24 cellular contexts compared by ENCODE assay signal in genomic region chr18:59737776-59738295, GRCh38. TPM values are rescaled to one million over a fixed set of nuclear protein-coding genes. Genes with fewer than 3 reads are reported as not detected.
"Had no signal": no experiment of that assay in that cellular context is flagged by ENCODE, and none has a peak within 500 bp of the region (broad histone marks: within the 10 kb centered on the region; RNA-seq: fewer than 3 reads in every experiment).

No MANE protein-coding gene starts in this region.

- H3K27ac ChIP-seq: KMS-11, Peyer's patch, SJSA1 had no signal

- H3K27me3 Mint-ChIP-seq: activated naive CD8-positive, alpha-beta T cell treated with anti-CD3 and anti-CD28 coated beads, Interleukin-2, amount 10 ng/mL, durations not matched to agents 7 days and 5 days had no signal

- H3K27me3 ChIP-seq: Peyer's patch, SJSA1 had no signal

- H3K9me3 Mint-ChIP-seq: activated naive CD8-positive, alpha-beta T cell treated with anti-CD3 and anti-CD28 coated beads, Interleukin-2, amount 10 ng/mL, durations not matched to agents 7 days and 5 days had no signal

- H3K4me2 ChIP-seq: KMS-11 had no signal

- H3K9me3 ChIP-seq: Peyer's patch, SJSA1 had no signal

- H3K4me1 Mint-ChIP-seq: activated naive CD8-positive, alpha-beta T cell treated with anti-CD3 and anti-CD28 coated beads, Interleukin-2, amount 10 ng/mL, durations not matched to agents 7 days and 5 days; T-helper 17 cell; WTC11 had no signal

- DNase-seq: activated CD4-positive, alpha-beta T cell treated with anti-CD3 and anti-CD28 coated beads for 48 hours; activated CD4-positive, alpha-beta T cell treated with anti-CD3 and anti-CD28 coated beads, Interleukin-2, amount 50 U/mL, for 4 hours; activated CD4-positive, CD25-positive, alpha-beta regulatory T cell treated with anti-CD3 and anti-CD28 coated beads, Interleukin-2, amount 50 U/mL, for 72 hours; activated CD8-positive, alpha-beta memory T cell treated with anti-CD3 and anti-CD28 coated beads, Interleukin-2, amount 50 U/mL, for 48 hours; activated CD8-positive, alpha-beta T cell treated with anti-CD3 and anti-CD28 coated beads, Interleukin-2, amount 10 ng/mL, durations not matched to agents 7 days and 5 days; activated naive CD4-positive, alpha-beta T cell treated with anti-CD3 and anti-CD28 coated beads, Interleukin-2, amount 50 U/mL, for 16 hours; activated naive CD8-positive, alpha-beta T cell treated with anti-CD3 and anti-CD28 coated beads, Interleukin-2, amount 10 ng/mL, durations not matched to agents 7 days and 5 days; activated T-cell treated with anti-CD3 and anti-CD28 coated beads, Interleukin-2, amount 50 U/mL, for 1 hour; aorta; MM.1S; NCI-H1105; NCI-H1436; NCI-H1694 treated with DMSO at 0.1 percent for 48 hours; NCI-H2029 treated with DMSO at 0.1 percent for 48 hours; NCI-H510A treated with DMSO at 0.1 percent for 48 hours; NCI-H69; Peyer's patch; SHP77; T-helper 17 cell; T-helper 9 cell had no signal

- H3K4me1 ChIP-seq: Peyer's patch had no signal

- H3K27ac Mint-ChIP-seq: activated CD8-positive, alpha-beta T cell treated with anti-CD3 and anti-CD28 coated beads, Interleukin-2, amount 10 ng/mL, durations not matched to agents 7 days and 5 days; activated naive CD8-positive, alpha-beta T cell treated with anti-CD3 and anti-CD28 coated beads, Interleukin-2, amount 10 ng/mL, durations not matched to agents 7 days and 5 days; T-helper 17 cell; WTC11 had no signal

- H3K4me3 ChIP-seq: Peyer's patch, SJSA1 had no signal

- FAIRE-seq: bronchial epithelial cell had no signal

- H3K4me3 Mint-ChIP-seq: activated CD8-positive, alpha-beta T cell treated with anti-CD3 and anti-CD28 coated beads, Interleukin-2, amount 10 ng/mL, durations not matched to agents 7 days and 5 days; activated naive CD8-positive, alpha-beta T cell treated with anti-CD3 and anti-CD28 coated beads, Interleukin-2, amount 10 ng/mL, durations not matched to agents 7 days and 5 days; T-helper 17 cell; WTC11 had no signal

- H3K9ac ChIP-seq: KMS-11 had no signal

- H3K36me3 ChIP-seq: Peyer's patch, SJSA1 had no signal

- H3K36me3 Mint-ChIP-seq: activated naive CD8-positive, alpha-beta T cell treated with anti-CD3 and anti-CD28 coated beads, Interleukin-2, amount 10 ng/mL, durations not matched to agents 7 days and 5 days had no signal

RNA-seq across cellular contexts. Expression of gene CCBE1, which starts 40.6 kb away (rescaled TPM):
- total RNA-seq: activated CD8-positive, alpha-beta T cell treated with anti-CD3 and anti-CD28 coated beads, Interleukin-2, amount 10 ng/mL, durations not matched to agents 7 days and 5 days; activated naive CD8-positive, alpha-beta T cell treated with anti-CD3 and anti-CD28 coated beads, Interleukin-2, amount 10 ng/mL, durations not matched to agents 7 days and 5 days; T-helper 17 cell had no signal
